ENCODE assay signal across 9 cellular contexts in genomic region chr10:100482181-100482833, GRCh38. TPM values are rescaled to one million over a fixed set of nuclear protein-coding genes. Genes with fewer than 3 reads are reported as not detected.
A peak's percentile ranks its signal among the peaks of the same experiment; 100 is the strongest.
DNase-seq lines count a peak whose midpoint lies in the region; ATAC-seq lines count a peak whose summit lies in the region.
"Had no signal": no experiment of that assay in that cellular context is flagged by ENCODE, and none has a peak within 500 bp of the region (broad histone marks: within the 10 kb centered on the region; RNA-seq: fewer than 3 reads in every experiment).

No MANE protein-coding gene starts in this region.

- ATAC-seq in HG03159 (IDR thresholded peaks at IDR 0.05; ENCODE audit: unreplicated experiment) (peak; percentile 44), memory B cell (ENCODE audit: low read depth) (peak; percentile 36), HG03439 (IDR thresholded peaks at IDR 0.05; ENCODE audit: unreplicated experiment) (no peak)
- ATAC-seq in activated CD8-positive, alpha-beta memory T cell treated with anti-CD3 and anti-CD28 coated beads, Interleukin-2, amount 10 ng/mL, durations not matched to agents 7 days and 5 days, result peak; percentile 76

- in situ Hi-C loops in G401 (cut with HindIII; ENCODE audit: low sequenced_read_pairs), result no loop called here

- H3K36me3 ChIP-seq in endocrine pancreas (ENCODE audit: control insufficient read depth, insufficient read depth, low read length), result no peaks in the 10 kb centered on the region

- no peaks in the 10 kb centered on the region for H3K4me1 ChIP-seq in endocrine pancreas (ENCODE audit: control insufficient read depth, insufficient read depth, low read length)

- H3K27ac Mint-ChIP-seq in activated CD8-positive, alpha-beta memory T cell treated with anti-CD3 and anti-CD28 coated beads, Interleukin-2, amount 10 ng/mL, durations not matched to agents 7 days and 5 days, result peak overlapping the region; percentile 52
- no peak overlapping the region for H3K27ac Mint-ChIP-seq in memory B cell

- peaks cover 22% of the 10 kb centered on the region for H3K4me1 Mint-ChIP-seq in activated CD8-positive, alpha-beta memory T cell treated with anti-CD3 and anti-CD28 coated beads, Interleukin-2, amount 10 ng/mL, durations not matched to agents 7 days and 5 days
- peaks cover 9% of the 10 kb centered on the region for H3K4me1 Mint-ChIP-seq in memory B cell

- H3K4me3 Mint-ChIP-seq in activated CD8-positive, alpha-beta memory T cell treated with anti-CD3 and anti-CD28 coated beads, Interleukin-2, amount 10 ng/mL, durations not matched to agents 7 days and 5 days, result peak overlapping the region; percentile 74
- peak overlapping the region; percentile 85 for H3K4me3 Mint-ChIP-seq in memory B cell

- peaks cover 29% of the 10 kb centered on the region for H3K27me3 Mint-ChIP-seq in activated CD8-positive, alpha-beta memory T cell treated with anti-CD3 and anti-CD28 coated beads, Interleukin-2, amount 10 ng/mL, durations not matched to agents 7 days and 5 days
- peaks cover 16% of the 10 kb centered on the region for H3K27me3 Mint-ChIP-seq in memory B cell

- peaks cover 5% of the 10 kb centered on the region for H3K36me3 Mint-ChIP-seq in activated CD8-positive, alpha-beta memory T cell treated with anti-CD3 and anti-CD28 coated beads, Interleukin-2, amount 10 ng/mL, durations not matched to agents 7 days and 5 days
- peaks cover 4% of the 10 kb centered on the region for H3K36me3 Mint-ChIP-seq in memory B cell

- peak overlapping the region; percentile 19 for H3K9ac ChIP-seq in endocrine pancreas (ENCODE audit: control insufficient read depth, insufficient read depth, low read length)

- no peaks in the 10 kb centered on the region for H3K9me3 ChIP-seq in endocrine pancreas (ENCODE audit: control insufficient read depth, low read length)

- CTCF ChIA-PET in activated CD8-positive, alpha-beta memory T cell treated with anti-CD3 and anti-CD28 coated beads, Interleukin-2, amount 10 ng/mL, durations not matched to agents 7 days and 5 days (lab: Charles Lee), result interaction anchor here (0.6 to 10.3 kb wide), 31 partner anchors 9 to 202 kb away, joined by 3 to 363 read pairs (median 4); partner anchors contain the start of genes HIF1AN, SCD and SEC31B

- H3K4me3 ChIP-seq in endocrine pancreas (ENCODE audit: control insufficient read depth, insufficient read depth, low read length), result no peak overlapping the region

- peak; percentile 61 for DNase-seq in G401 (ENCODE audit: low spot score)
- peak; percentile 30 for DNase-seq in NCI-H82 treated with DMSO at 0.1 percent for 48 hours (lab: John Stamatoyannopoulos, UW; ENCODE audit: unreplicated experiment)
- DNase-seq in activated CD8-positive, alpha-beta memory T cell treated with anti-CD3 and anti-CD28 coated beads, Interleukin-2, amount 10 ng/mL, durations not matched to agents 7 days and 5 days, result peak; percentile 79
- peak; percentile 35 to 72 for DNase-seq in memory B cell (ENCODE audit: low spot score in 2 of 2)
- DNase-seq in stimulated activated CD4-positive, alpha-beta T cell treated with anti-CD3 and anti-CD28 coated beads, TNF-alpha, amount 100 ng/mL, for 1 hour (ENCODE audit: low read depth in 3 of 3, low spot score in 1 of 3), result peak; percentile 11 to 56 (median 38)

- H3K9me3 Mint-ChIP-seq in activated CD8-positive, alpha-beta memory T cell treated with anti-CD3 and anti-CD28 coated beads, Interleukin-2, amount 10 ng/mL, durations not matched to agents 7 days and 5 days (ENCODE audit: low read depth), result no peaks in the 10 kb centered on the region
- peaks cover 2% of the 10 kb centered on the region for H3K9me3 Mint-ChIP-seq in memory B cell

- peaks cover 4% of the 10 kb centered on the region for H3K27me3 ChIP-seq in endocrine pancreas (ENCODE audit: control insufficient read depth, insufficient read depth, low read length)

RNA-seq across cellular contexts. Expression of gene WNT8B, which starts 19.5 kb away (rescaled TPM):
- 0.44 TPM in 1 of 2 replicates, not detected in the other for total RNA-seq in G401 (2014; rRNA removed; shearing (Covaris generic))
- total RNA-seq in activated CD8-positive, alpha-beta memory T cell treated with anti-CD3 and anti-CD28 coated beads, Interleukin-2, amount 10 ng/mL, durations not matched to agents 7 days and 5 days, result under 1 TPM in 1 of 2 experiments, not detected in 1; 0.41 TPM
- total RNA-seq: temporal lobe had no signal

RNA-seq across cellular contexts. Expression of gene SEC31B, which starts 37.4 kb away (rescaled TPM):
- total RNA-seq in G401 (2014; rRNA removed; shearing (Covaris generic)), result 1.1 and 3.9 TPM in 2 replicates
- total RNA-seq in activated CD8-positive, alpha-beta memory T cell treated with anti-CD3 and anti-CD28 coated beads, Interleukin-2, amount 10 ng/mL, durations not matched to agents 7 days and 5 days, result 100 to 1,000 TPM in 1 of 2 experiments, 10 to 100 TPM in 1; 42.9 to 120 TPM

RNA-seq across cellular contexts. Expression of gene NDUFB8, which starts 47.4 kb away (rescaled TPM):
- 251 and 267 TPM in 2 replicates for total RNA-seq in G401 (2014; rRNA removed; shearing (Covaris generic))
- total RNA-seq in activated CD8-positive, alpha-beta memory T cell treated with anti-CD3 and anti-CD28 coated beads, Interleukin-2, amount 10 ng/mL, durations not matched to agents 7 days and 5 days, result 100 to 1,000 TPM; 268 to 300 TPM

RNA-seq across cellular contexts. Expression of gene HIF1AN, which starts 53.4 kb away (rescaled TPM):
- total RNA-seq in G401 (2014; rRNA removed; shearing (Covaris generic)), result 6.3 and 13.9 TPM in 2 replicates
- total RNA-seq in activated CD8-positive, alpha-beta memory T cell treated with anti-CD3 and anti-CD28 coated beads, Interleukin-2, amount 10 ng/mL, durations not matched to agents 7 days and 5 days, result 10 to 100 TPM; 49.2 to 53.6 TPM
